In genomic region chr14:62692490-62693106, GRCh38 we compare ENCODE assay signal across 15 cellular contexts.
DNase-seq lines count a peak whose midpoint lies in the region; ATAC-seq, FAIRE-seq and TF ChIP-seq lines count a peak whose summit lies in the region.
"Had no signal": no experiment of that assay in that cellular context is flagged by ENCODE, and none has a peak within 500 bp of the region (broad histone marks: within the 10 kb centered on the region; RNA-seq: fewer than 3 reads in every experiment).

No MANE protein-coding gene starts in this region.

- DNase-seq in A549 (ENCODE audit: low read depth in 1 of 2, low spot score in 1 of 2): peak in 1 of 2 experiments; percentile 22
- no peak for DNase-seq in PC-3
- DNase-seq in epithelial cell of prostate (ENCODE audit: low read depth, low spot score): no peak
- DNase-seq in neural crest cell (ENCODE audit: low read depth, low spot score): no peak
- DNase-seq in NCI-H1694 treated with DMSO at 0.1 percent for 48 hours (lab: John Stamatoyannopoulos, UW): no peak
- DNase-seq in NCI-H2227 treated with DMSO at 0.1 percent for 48 hours (lab: John Stamatoyannopoulos, UW): no peak
- DNase-seq: activated CD8-positive, alpha-beta T cell treated with anti-CD3 and anti-CD28 coated beads, Interleukin-2, amount 10 ng/mL, durations not matched to agents 7 days and 5 days; activated effector memory CD4-positive, alpha-beta T cell treated with anti-CD3 and anti-CD28 coated beads, Interleukin-2, amount 50 U/mL, for 16 hours; AML-193; immature natural killer cell; naive thymus-derived CD8-positive, alpha-beta T cell; stimulated activated CD4-positive, alpha-beta T cell treated with anti-CD3 and anti-CD28 coated beads, Interleukin-12 subunit alpha, Interleukin-12 subunit beta, amount 100 ng/mL, for 4 hours had no signal

- H3K27me3 Mint-ChIP-seq in neural crest cell (ENCODE audit: low read depth): no peaks in the 10 kb centered on the region
- H3K27me3 Mint-ChIP-seq: central memory CD8-positive, alpha-beta T cell had no signal

- TF ChIP-seq EP300 in A549 (IDR thresholded peaks at IDR 0.05): no peak

- ATAC-seq in A549: peak; percentile 32 to 53; a peak in 4 of 6 replicates
- peak; percentile 7 for ATAC-seq in PC-3
- ATAC-seq in HG03280 (IDR thresholded peaks at IDR 0.05; ENCODE audit: unreplicated experiment): no peak
- ATAC-seq in GM18873 (IDR thresholded peaks at IDR 0.05; ENCODE audit: low FRiP score, unreplicated experiment): no peak
- ATAC-seq: activated CD8-positive, alpha-beta T cell treated with anti-CD3 and anti-CD28 coated beads, Interleukin-2, amount 10 ng/mL, durations not matched to agents 7 days and 5 days; naive thymus-derived CD8-positive, alpha-beta T cell had no signal

- H2AFZ ChIP-seq in PC-3 (ENCODE audit: low read length): peak overlapping the region; percentile 89

- H3K27me3 ChIP-seq in PC-3 (ENCODE audit: low read length): no peaks in the 10 kb centered on the region

- CTCF ChIA-PET in A549 (lab: Yijun Ruan, JAX) (no interaction called here), PC-3 (lab: Charles Lee) (interaction anchor here (0.6 kb wide), 1 partner anchor 13 kb away, joined by 3 read pairs; no protein-coding TSS in a partner anchor)

- H3K27ac ChIP-seq in A549 (peak overlapping the region; percentile 87 to 93), PC-3 (ENCODE audit: low read length) (peak overlapping the region; percentile 76), epithelial cell of prostate (peak overlapping the region; percentile 91)

- TF ChIP-seq CTCF in A549 (IDR thresholded peaks at IDR 0.05) (no peak), PC-3 (conservative IDR thresholded peaks at IDR 0.05; ENCODE audit: low read depth, low read length) (no peak), neural crest cell (conservative IDR thresholded peaks at IDR 0.05) (no peak)

- FAIRE-seq in A549 (lab: Jason Lieb, UNC): no peak

- peaks cover 3% of the 10 kb centered on the region for H3K9me3 Mint-ChIP-seq in neural crest cell
- H3K9me3 Mint-ChIP-seq: central memory CD8-positive, alpha-beta T cell had no signal

- H3K4me3 ChIP-seq in A549 (no peak overlapping the region; the same call in 1 of the 3 replicates), PC-3 (ENCODE audit: low read length) (peak overlapping the region; percentile 26; the same call in 1 of the 2 replicates)

- TF ChIP-seq POLR2A in A549 (IDR thresholded peaks at IDR 0.05; ENCODE audit: low read length): no peak

- peak overlapping the region; percentile 52 for H3K27ac Mint-ChIP-seq in neural crest cell (ENCODE audit: unreplicated experiment)
- H3K27ac Mint-ChIP-seq: activated CD8-positive, alpha-beta T cell treated with anti-CD3 and anti-CD28 coated beads, Interleukin-2, amount 10 ng/mL, durations not matched to agents 7 days and 5 days; immature natural killer cell; naive thymus-derived CD8-positive, alpha-beta T cell had no signal

- no peaks in the 10 kb centered on the region for H3K79me2 ChIP-seq in PC-3 (ENCODE audit: low read length)

- POLR2A ChIA-PET in A549 (lab: Yijun Ruan, JAX): no interaction called here
- POLR2A ChIA-PET in PC-3 (lab: Charles Lee; ENCODE audit: unreplicated experiment): interaction anchor here (0.6 kb wide), 1 partner anchor 1611 kb away, joined by 4 read pairs; no protein-coding TSS in a partner anchor

- H3F3A ChIP-seq in PC-3 (ENCODE audit: low read length, unreplicated experiment): no peaks in the 10 kb centered on the region

- H3K4me1 Mint-ChIP-seq in neural crest cell: peaks cover 32% of the 10 kb centered on the region
- H3K4me1 Mint-ChIP-seq: central memory CD8-positive, alpha-beta T cell; immature natural killer cell; naive thymus-derived CD8-positive, alpha-beta T cell had no signal

- intact Hi-C loops in PC-3 (cut with micrococcal nuclease): loop anchor here (1.0 to 5.0 kb wide), 2 partner anchors 14 to 515 kb away; no protein-coding TSS in a partner anchor

- no peaks in the 10 kb centered on the region for H3K36me3 Mint-ChIP-seq in neural crest cell (ENCODE audit: low read depth)
- H3K36me3 Mint-ChIP-seq: immature natural killer cell; naive thymus-derived CD8-positive, alpha-beta T cell had no signal

- H3K4me1 ChIP-seq in A549 (peaks cover 60% of the 10 kb centered on the region), PC-3 (ENCODE audit: insufficient read depth, low read length) (peaks cover 35% of the 10 kb centered on the region)

- H3K36me3 ChIP-seq in PC-3 (ENCODE audit: low read depth, low read length): no peaks in the 10 kb centered on the region

- no peak for TF ChIP-seq RAD21 in A549 (conservative IDR thresholded peaks at IDR 0.05 in 1 of 2, IDR thresholded peaks at IDR 0.05 in 1 of 2)

- peaks cover 14% of the 10 kb centered on the region; the same call in 2 of the 3 replicates for H3K9me3 ChIP-seq in A549
- no peaks in the 10 kb centered on the region for H3K9me3 ChIP-seq in PC-3 (ENCODE audit: low read length)

- H3K4me2 ChIP-seq in A549 (peak overlapping the region; percentile 83), PC-3 (ENCODE audit: low read length) (peak overlapping the region; percentile 75)

- no TSS peak for BruUV-seq in PC-3 (replicated peaks; lab: Mats Ljungman, UMichigan)

- WGBS in A549 (ENCODE audit: missing lambda C conversion rate): 41% methylated on average over 2 of the region's 2 CpGs

- H3K9me2 ChIP-seq in PC-3 (replicated peaks; ENCODE audit: low read length): 0 out of 2 replicates have a peak, but pooled peaks cover 4% of the 10 kb centered on the region

- peak overlapping the region; percentile 45 for H3K9ac ChIP-seq in PC-3 (ENCODE audit: low read length)

- no peak overlapping the region for H3K4me3 Mint-ChIP-seq in neural crest cell
- H3K4me3 Mint-ChIP-seq: activated CD8-positive, alpha-beta T cell treated with anti-CD3 and anti-CD28 coated beads, Interleukin-2, amount 10 ng/mL, durations not matched to agents 7 days and 5 days; central memory CD8-positive, alpha-beta T cell; immature natural killer cell; naive thymus-derived CD8-positive, alpha-beta T cell had no signal

- H4K20me1 ChIP-seq in PC-3 (ENCODE audit: low read length): no peaks in the 10 kb centered on the region

TF ChIP-seq in A549, 52 proteins besides CTCF, POLR2A, EP300 and RAD21:
- peak; percentile 53; the same call in 1 of the 2 replicates for TF ChIP-seq HEYL (CRISPR knock-in tag; IDR thresholded peaks at IDR 0.05)
- TF ChIP-seq EHF (CRISPR knock-in tag; IDR thresholded peaks at IDR 0.05): peak; percentile 62; the same call in 1 of the 2 replicates
- TF ChIP-seq RARB (CRISPR knock-in tag; IDR thresholded peaks at IDR 0.05): 0 out of 2 replicates have a peak, but pooled peaks have one; percentile 61
- TF ChIP-seq E2F6 (IDR thresholded peaks at IDR 0.05; ENCODE audit: borderline replicate concordance, low read depth): no peak
- TF ChIP-seq HMGXB4 (CRISPR knock-in tag; IDR thresholded peaks at IDR 0.05; ENCODE audit: borderline replicate concordance): 0 out of 2 replicates have a peak, but pooled peaks have one; percentile 64
- TF ChIP-seq HOXB13 (CRISPR knock-in tag; IDR thresholded peaks at IDR 0.05; ENCODE audit: low read depth): peak; percentile 88; the same call in 1 of the 2 replicates
- no peak for TF ChIP-seq ZC3H11A (IDR thresholded peaks at IDR 0.05)
- TF ChIP-seq HOXB5 (CRISPR knock-in tag; IDR thresholded peaks at IDR 0.05): 0 out of 2 replicates have a peak, but pooled peaks have one; percentile 31
- TF ChIP-seq MAFK (IDR thresholded peaks at IDR 0.05; ENCODE audit: partially characterized antibody): peak; percentile 77
- no peak for TF ChIP-seq NPAS2 (CRISPR knock-in tag; IDR thresholded peaks at IDR 0.05; ENCODE audit: borderline replicate concordance)

Comparison
In these comparisons a context has a peak if more than half of its experiments do, and no peak if none do; other contexts are left out.
1. ATAC-seq: peak in A549 (2 of 2) and PC-3 (single experiment); none in HG03280 (single experiment) and GM18873 (single experiment).
2. Peak in every context shown above with its lines, with median percentiles within 50 percentile points of each other: H3K27ac ChIP-seq.